1 cellular context compared by ENCODE assay signal in the genomic region with DNA sequence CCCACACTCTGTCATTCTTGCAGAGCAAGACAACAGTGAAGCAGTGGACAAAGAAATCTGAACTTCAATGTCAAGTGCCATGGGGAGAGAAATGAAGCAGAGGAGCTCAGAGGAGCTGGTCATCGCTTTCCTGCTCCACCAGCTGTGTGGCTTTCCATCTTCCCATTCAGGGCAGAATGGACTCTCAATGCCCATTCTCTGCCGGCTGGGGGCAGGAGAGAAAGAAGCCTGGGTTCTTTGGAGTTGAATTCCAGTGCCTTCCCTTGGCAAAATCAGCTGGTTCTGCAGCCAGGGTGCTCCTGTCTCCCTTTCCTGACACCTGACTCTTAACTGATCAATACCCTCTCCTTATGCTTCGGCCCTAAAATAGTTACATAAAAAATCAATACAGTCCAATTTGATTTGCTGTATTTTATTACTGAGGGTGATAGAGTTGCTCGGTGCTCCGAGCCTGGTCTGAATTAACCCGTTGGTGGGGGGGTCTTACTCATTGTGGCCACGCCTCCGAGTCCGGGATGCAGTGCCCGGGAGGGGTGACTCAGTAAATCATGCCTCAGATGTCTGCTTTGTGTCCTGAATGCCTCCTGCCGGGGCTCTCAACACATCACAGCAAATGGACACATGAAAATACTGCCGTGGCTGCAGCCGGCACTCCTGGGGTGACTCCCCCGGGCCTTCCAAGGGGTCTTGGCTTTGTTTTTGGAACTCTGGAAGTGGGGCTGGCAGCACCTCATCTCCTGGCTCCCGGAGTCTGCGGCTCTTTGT.
TF ChIP-seq lines count a peak whose summit lies in the region.

No MANE protein-coding gene starts in this region.

TF ChIP-seq in HepG2, 621 proteins besides CTCF, POLR2A, EP300 and RAD21 (continued from another document):
- TF ChIP-seq, protein P1, sequence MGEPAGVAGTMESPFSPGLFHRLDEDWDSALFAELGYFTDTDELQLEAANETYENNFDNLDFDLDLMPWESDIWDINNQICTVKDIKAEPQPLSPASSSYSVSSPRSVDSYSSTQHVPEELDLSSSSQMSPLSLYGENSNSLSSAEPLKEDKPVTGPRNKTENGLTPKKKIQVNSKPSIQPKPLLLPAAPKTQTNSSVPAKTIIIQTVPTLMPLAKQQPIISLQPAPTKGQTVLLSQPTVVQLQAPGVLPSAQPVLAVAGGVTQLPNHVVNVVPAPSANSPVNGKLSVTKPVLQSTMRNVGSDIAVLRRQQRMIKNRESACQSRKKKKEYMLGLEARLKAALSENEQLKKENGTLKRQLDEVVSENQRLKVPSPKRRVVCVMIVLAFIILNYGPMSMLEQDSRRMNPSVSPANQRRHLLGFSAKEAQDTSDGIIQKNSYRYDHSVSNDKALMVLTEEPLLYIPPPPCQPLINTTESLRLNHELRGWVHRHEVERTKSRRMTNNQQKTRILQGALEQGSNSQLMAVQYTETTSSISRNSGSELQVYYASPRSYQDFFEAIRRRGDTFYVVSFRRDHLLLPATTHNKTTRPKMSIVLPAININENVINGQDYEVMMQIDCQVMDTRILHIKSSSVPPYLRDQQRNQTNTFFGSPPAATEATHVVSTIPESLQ (CRISPR knock-in tag; conservative IDR thresholded peaks at IDR 0.05): no peak
- TF ChIP-seq, protein P2, sequence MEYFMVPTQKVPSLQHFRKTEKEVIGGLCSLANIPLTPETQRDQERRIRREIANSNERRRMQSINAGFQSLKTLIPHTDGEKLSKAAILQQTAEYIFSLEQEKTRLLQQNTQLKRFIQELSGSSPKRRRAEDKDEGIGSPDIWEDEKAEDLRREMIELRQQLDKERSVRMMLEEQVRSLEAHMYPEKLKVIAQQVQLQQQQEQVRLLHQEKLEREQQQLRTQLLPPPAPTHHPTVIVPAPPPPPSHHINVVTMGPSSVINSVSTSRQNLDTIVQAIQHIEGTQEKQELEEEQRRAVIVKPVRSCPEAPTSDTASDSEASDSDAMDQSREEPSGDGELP (IDR thresholded peaks at IDR 0.05; ENCODE audit: borderline replicate concordance, low read depth): no peak
- TF ChIP-seq ETV6 (CRISPR knock-in tag; conservative IDR thresholded peaks at IDR 0.05) (no peak), PLRG1 (conservative IDR thresholded peaks at IDR 0.05) (no peak)
